In the genomic region with DNA sequence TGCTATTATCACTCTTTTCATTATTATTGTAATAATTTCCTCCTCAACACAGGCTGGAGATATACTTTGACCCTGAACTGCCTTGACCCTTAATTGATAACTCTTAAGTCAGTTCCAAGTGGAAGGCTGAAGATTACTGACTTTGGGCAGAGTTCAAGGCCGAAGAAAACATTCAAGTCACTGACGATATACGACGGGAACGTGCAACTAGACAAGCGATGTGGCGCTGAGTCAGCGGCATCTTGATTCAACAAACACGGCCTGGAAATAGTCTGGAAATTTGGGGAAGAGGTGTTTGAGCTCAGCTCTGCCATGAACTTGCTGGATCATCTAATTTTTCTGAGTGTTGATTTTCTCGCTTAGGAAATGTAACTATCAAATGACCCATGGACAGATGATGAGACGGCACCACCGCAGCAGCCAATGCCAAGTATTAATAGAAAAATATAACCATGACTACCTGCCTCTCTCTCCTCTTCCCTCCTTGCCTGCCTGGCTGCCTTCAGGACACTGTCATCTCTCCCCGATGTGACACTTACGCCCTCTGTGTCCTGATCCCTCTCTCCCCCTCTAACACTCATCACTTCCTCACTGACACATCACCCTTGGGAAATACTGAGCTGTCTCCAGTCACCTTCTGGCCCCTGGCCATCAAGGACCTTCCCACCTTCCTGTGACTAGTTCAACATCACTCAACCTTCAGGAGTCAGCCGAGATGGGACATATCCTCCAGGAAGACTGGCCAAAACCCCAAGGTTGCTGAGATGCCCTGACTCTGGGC, we compare ENCODE assay signal across 1 cellular context.
TF ChIP-seq lines count a peak whose summit lies in the region.

No MANE protein-coding gene starts in this region.

TF ChIP-seq in HCT116, 20 proteins besides CTCF, POLR2A, EP300 and RAD21 (continued from another document):
- TF ChIP-seq, protein P1, sequence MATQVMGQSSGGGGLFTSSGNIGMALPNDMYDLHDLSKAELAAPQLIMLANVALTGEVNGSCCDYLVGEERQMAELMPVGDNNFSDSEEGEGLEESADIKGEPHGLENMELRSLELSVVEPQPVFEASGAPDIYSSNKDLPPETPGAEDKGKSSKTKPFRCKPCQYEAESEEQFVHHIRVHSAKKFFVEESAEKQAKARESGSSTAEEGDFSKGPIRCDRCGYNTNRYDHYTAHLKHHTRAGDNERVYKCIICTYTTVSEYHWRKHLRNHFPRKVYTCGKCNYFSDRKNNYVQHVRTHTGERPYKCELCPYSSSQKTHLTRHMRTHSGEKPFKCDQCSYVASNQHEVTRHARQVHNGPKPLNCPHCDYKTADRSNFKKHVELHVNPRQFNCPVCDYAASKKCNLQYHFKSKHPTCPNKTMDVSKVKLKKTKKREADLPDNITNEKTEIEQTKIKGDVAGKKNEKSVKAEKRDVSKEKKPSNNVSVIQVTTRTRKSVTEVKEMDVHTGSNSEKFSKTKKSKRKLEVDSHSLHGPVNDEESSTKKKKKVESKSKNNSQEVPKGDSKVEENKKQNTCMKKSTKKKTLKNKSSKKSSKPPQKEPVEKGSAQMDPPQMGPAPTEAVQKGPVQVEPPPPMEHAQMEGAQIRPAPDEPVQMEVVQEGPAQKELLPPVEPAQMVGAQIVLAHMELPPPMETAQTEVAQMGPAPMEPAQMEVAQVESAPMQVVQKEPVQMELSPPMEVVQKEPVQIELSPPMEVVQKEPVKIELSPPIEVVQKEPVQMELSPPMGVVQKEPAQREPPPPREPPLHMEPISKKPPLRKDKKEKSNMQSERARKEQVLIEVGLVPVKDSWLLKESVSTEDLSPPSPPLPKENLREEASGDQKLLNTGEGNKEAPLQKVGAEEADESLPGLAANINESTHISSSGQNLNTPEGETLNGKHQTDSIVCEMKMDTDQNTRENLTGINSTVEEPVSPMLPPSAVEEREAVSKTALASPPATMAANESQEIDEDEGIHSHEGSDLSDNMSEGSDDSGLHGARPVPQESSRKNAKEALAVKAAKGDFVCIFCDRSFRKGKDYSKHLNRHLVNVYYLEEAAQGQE (IDR thresholded peaks at IDR 0.05; ENCODE audit: low read depth), result no peak
- no peak for TF ChIP-seq EZH2 (IDR thresholded peaks at IDR 0.05)
- no peak for TF ChIP-seq ZNF274 (IDR thresholded peaks at IDR 0.05; ENCODE audit: low read depth, low read length)
- 0 out of 2 replicates have a peak, but pooled peaks have one; percentile 18 for TF ChIP-seq FOSL1 (IDR thresholded peaks at IDR 0.05; ENCODE audit: low read depth)
- TF ChIP-seq POLR2AphosphoS5 (IDR thresholded peaks at IDR 0.05; ENCODE audit: low read depth, low read length), result no peak
- TF ChIP-seq JUND (IDR thresholded peaks at IDR 0.05), result no peak
